In genomic region chr6:73898599-73898998, GRCh38 we compare ENCODE assay signal across 1 cellular context.
TF ChIP-seq lines count a peak whose summit lies in the region.

No MANE protein-coding gene starts in this region.

TF ChIP-seq in HepG2, 621 proteins besides CTCF, POLR2A, EP300 and RAD21 (continued from another document):
- TF ChIP-seq, protein P1, sequence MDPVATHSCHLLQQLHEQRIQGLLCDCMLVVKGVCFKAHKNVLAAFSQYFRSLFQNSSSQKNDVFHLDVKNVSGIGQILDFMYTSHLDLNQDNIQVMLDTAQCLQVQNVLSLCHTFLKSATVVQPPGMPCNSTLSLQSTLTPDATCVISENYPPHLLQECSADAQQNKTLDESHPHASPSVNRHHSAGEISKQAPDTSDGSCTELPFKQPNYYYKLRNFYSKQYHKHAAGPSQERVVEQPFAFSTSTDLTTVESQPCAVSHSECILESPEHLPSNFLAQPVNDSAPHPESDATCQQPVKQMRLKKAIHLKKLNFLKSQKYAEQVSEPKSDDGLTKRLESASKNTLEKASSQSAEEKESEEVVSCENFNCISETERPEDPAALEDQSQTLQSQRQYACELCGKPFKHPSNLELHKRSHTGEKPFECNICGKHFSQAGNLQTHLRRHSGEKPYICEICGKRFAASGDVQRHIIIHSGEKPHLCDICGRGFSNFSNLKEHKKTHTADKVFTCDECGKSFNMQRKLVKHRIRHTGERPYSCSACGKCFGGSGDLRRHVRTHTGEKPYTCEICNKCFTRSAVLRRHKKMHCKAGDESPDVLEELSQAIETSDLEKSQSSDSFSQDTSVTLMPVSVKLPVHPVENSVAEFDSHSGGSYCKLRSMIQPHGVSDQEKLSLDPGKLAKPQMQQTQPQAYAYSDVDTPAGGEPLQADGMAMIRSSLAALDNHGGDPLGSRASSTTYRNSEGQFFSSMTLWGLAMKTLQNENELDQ (CRISPR knock-in tag; IDR thresholded peaks at IDR 0.05; ENCODE audit: borderline replicate concordance), result no peak
- TF ChIP-seq, protein P2, sequence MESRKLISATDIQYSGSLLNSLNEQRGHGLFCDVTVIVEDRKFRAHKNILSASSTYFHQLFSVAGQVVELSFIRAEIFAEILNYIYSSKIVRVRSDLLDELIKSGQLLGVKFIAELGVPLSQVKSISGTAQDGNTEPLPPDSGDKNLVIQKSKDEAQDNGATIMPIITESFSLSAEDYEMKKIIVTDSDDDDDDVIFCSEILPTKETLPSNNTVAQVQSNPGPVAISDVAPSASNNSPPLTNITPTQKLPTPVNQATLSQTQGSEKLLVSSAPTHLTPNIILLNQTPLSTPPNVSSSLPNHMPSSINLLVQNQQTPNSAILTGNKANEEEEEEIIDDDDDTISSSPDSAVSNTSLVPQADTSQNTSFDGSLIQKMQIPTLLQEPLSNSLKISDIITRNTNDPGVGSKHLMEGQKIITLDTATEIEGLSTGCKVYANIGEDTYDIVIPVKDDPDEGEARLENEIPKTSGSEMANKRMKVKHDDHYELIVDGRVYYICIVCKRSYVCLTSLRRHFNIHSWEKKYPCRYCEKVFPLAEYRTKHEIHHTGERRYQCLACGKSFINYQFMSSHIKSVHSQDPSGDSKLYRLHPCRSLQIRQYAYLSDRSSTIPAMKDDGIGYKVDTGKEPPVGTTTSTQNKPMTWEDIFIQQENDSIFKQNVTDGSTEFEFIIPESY (CRISPR knock-in tag; IDR thresholded peaks at IDR 0.05), result no peak
- no peak for TF ChIP-seq FIP1L1 (IDR thresholded peaks at IDR 0.05; ENCODE audit: borderline replicate concordance, insufficient read depth, low read depth, low read length)
